ENCODE assay signal across 33 cellular contexts in the genomic region with DNA sequence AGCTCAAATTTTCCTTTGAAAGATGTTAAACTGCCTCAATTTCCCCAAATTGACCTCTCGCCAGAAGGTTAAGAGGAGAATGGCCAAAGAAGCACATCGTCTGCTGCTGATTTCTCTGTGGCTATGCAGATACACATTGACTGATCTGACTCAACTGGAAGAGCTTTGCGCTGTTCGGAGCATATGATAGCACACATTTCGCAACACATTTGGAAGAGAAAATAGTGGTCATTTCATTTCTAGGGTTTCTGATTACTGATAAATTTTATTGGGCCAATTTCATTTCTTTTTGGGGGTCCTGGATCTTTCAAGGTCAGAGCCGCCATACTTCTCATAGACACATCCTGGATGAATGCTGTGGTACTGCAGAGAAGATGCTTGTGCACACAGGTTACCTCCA.
DNase-seq lines count a peak whose midpoint lies in the region; ATAC-seq, FAIRE-seq and TF ChIP-seq lines count a peak whose summit lies in the region.
"Had no signal": no experiment of that assay in that cellular context is flagged by ENCODE, and none has a peak within 500 bp of the region (broad histone marks: within the 10 kb centered on the region; RNA-seq: fewer than 3 reads in every experiment).

No MANE protein-coding gene starts in this region.

- intact Hi-C loops in HepG2 (cut with micrococcal nuclease; ENCODE audit: unreplicated experiment): no loop called here
- intact Hi-C loops in right lobe of liver (cut with DNase I): no loop called here
- intact Hi-C loops in IMR-90 (cut with micrococcal nuclease): no loop called here

- H4K91ac ChIP-seq in H9 (ENCODE audit: insufficient read length, low read depth, low read length) (no peak overlapping the region), IMR-90 (ENCODE audit: insufficient read depth, low read depth, low read length) (no peak overlapping the region)

- CTCF ChIA-PET in HepG2 (lab: Yijun Ruan, JAX; ENCODE audit: low intra/inter-chr PET ratio, low total read pairs): no interaction called here
- CTCF ChIA-PET in IMR-90 (lab: Yijun Ruan, JAX): no interaction called here

- H3K79me2 ChIP-seq in HepG2 (ENCODE audit: insufficient read depth, low read length) (no peaks in the 10 kb centered on the region), H9 (ENCODE audit: insufficient read depth, low read length) (no peaks in the 10 kb centered on the region)

- TF ChIP-seq CTCF in HepG2 (CRISPR knock-in tag; IDR thresholded peaks at IDR 0.05) (no peak), right lobe of liver (IDR thresholded peaks at IDR 0.05) (no peak), H9 (conservative IDR thresholded peaks at IDR 0.05) (no peak), IMR-90 (conservative IDR thresholded peaks at IDR 0.05; ENCODE audit: low read depth, low read length) (no peak)

- H3K79me1 ChIP-seq in H9 (ENCODE audit: insufficient read depth, low read depth, low read length, poor library complexity, severe bottlenecking) (no peaks in the 10 kb centered on the region), IMR-90 (ENCODE audit: low read depth in 1 of 2, low read length in 2 of 2) (no peaks in the 10 kb centered on the region)

- DNase-seq in HepG2 (ENCODE audit: low spot score) (no peak), right lobe of liver (no peak), H9 (no peak), IMR-90 (no peak), AML-193 (lab: John Stamatoyannopoulos, UW) (no peak)
- no peak for DNase-seq in stimulated activated naive CD8-positive, alpha-beta T cell treated with anti-CD3 and anti-CD28 coated beads, Interleukin-15, amount 100 ng/mL, for 72 hours
- DNase-seq: 8988T; ACHN; BE2C; C1 segment of cervical spinal cord; Caco-2; Calu3; CD4-positive, alpha-beta memory T cell; CD4-positive, alpha-beta T cell; CD4-positive, CD25-positive, alpha-beta regulatory T cell; CD8-positive, alpha-beta memory T cell; CD8-positive, alpha-beta T cell; COR-L47; DMS 273 treated with DMSO at 0.1 percent for 48 hours; DMS153; DMS53; DMS79; DMS79 treated with DMSO at 0.1 percent for 48 hours; DND-41; EL had no signal

- POLR2A ChIA-PET in HepG2 (lab: Yijun Ruan, JAX) (no interaction called here), IMR-90 (lab: Charles Lee; ENCODE audit: unreplicated experiment) (no interaction called here)

- H4K20me1 ChIP-seq in HepG2 (ENCODE audit: insufficient read depth, low read length) (no peaks in the 10 kb centered on the region), H9 (ENCODE audit: control insufficient read depth, insufficient read depth, insufficient read length) (no peaks in the 10 kb centered on the region), IMR-90 (ENCODE audit: insufficient read depth, low read length) (no peaks in the 10 kb centered on the region)
- H4K20me1 ChIP-seq: BLaER1; BLaER1 treated with 17β-estradiol and CSF1 and Interleukin-3, amounts not matched to agents 10 nM and 100 nM had no signal

- dilution Hi-C loops in IMR-90 (cut with HindIII; ENCODE audit: low sequenced_read_pairs, unreplicated experiment): no loop called here

- H2AFZ ChIP-seq in HepG2 (ENCODE audit: low read length) (no peak overlapping the region), H9 (ENCODE audit: low read length) (no peak overlapping the region), IMR-90 (replicated peaks; ENCODE audit: low read length, poor library complexity) (no peak overlapping the region)

- no peak for ATAC-seq in HepG2
- no peak for ATAC-seq in right lobe of liver
- no peak for ATAC-seq in IMR-90 (ENCODE audit: low read depth)
- ATAC-seq in stimulated activated naive CD8-positive, alpha-beta T cell treated with anti-CD3 and anti-CD28 coated beads, Interleukin-15, amount 100 ng/mL, for 72 hours: no peak
- ATAC-seq: A549; CD8-positive, alpha-beta T cell had no signal

- H2BK15ac ChIP-seq in H9 (ENCODE audit: low read depth, low read length) (no peak overlapping the region), IMR-90 (ENCODE audit: low read depth, low read length) (no peak overlapping the region)

- no peak overlapping the region for H2BK12ac ChIP-seq in H9 (ENCODE audit: insufficient read length, low read depth, low read length)

- TF ChIP-seq EP300 in HepG2 (IDR thresholded peaks at IDR 0.05; ENCODE audit: low read depth in 2 of 2, low read length in 2 of 2): no peak
- TF ChIP-seq EP300 in HepG2 (CRISPR knock-in tag; IDR thresholded peaks at IDR 0.05; ENCODE audit: borderline replicate concordance): no peak

- H3K27ac ChIP-seq in HepG2 (ENCODE audit: extremely low read length, insufficient read depth, low read length) (no peak overlapping the region), right lobe of liver (no peak overlapping the region), H9 (ENCODE audit: insufficient read length, low read depth, low read length) (no peak overlapping the region), IMR-90 (ENCODE audit: insufficient read depth, low read length) (no peak overlapping the region)
- H3K27ac ChIP-seq: 22Rv1; A549; BLaER1; BLaER1 treated with 17β-estradiol and CSF1 and Interleukin-3, amounts not matched to agents 10 nM and 100 nM; C4-2B had no signal

- no peak for FAIRE-seq in HepG2 (lab: Jason Lieb, UNC)
- FAIRE-seq: A204.1, A549 had no signal

- H2BK5ac ChIP-seq in H9 (ENCODE audit: insufficient read length, low read length) (no peak overlapping the region), IMR-90 (ENCODE audit: low read depth, low read length, poor library complexity, severe bottlenecking) (no peak overlapping the region)

- no peak for TF ChIP-seq POLR2A in HepG2 (IDR thresholded peaks at IDR 0.05; ENCODE audit: insufficient read depth in 1 of 2, low read depth in 2 of 2, low read length in 2 of 2)
- no peak for TF ChIP-seq POLR2A in right lobe of liver (IDR thresholded peaks at IDR 0.05)
- no peak for TF ChIP-seq POLR2A in IMR-90 (IDR thresholded peaks at IDR 0.05; ENCODE audit: low read depth, low read length)

- no peak overlapping the region for H3K18ac ChIP-seq in H9 (ENCODE audit: insufficient read length, low read depth, low read length)
- no peak overlapping the region for H3K18ac ChIP-seq in IMR-90 (ENCODE audit: low read depth, low read length)

- H2BK120ac ChIP-seq in H9 (ENCODE audit: low read depth, low read length, poor library complexity, severe bottlenecking) (no peak overlapping the region), IMR-90 (ENCODE audit: low read depth, low read length) (no peak overlapping the region)

- BruUV-seq in HepG2 (replicated peaks; lab: Mats Ljungman, UMichigan) (no TSS peak), IMR-90 (replicated peaks; lab: Mats Ljungman, UMichigan) (no TSS peak)

- H3K4me1 ChIP-seq in HepG2 (ENCODE audit: insufficient read depth, low read length): no peaks in the 10 kb centered on the region
- H3K4me1 ChIP-seq in right lobe of liver: no peaks in the 10 kb centered on the region
- peaks cover 8% of the 10 kb centered on the region; the same call in 1 of the 2 replicates for H3K4me1 ChIP-seq in H9 (ENCODE audit: insufficient read depth, low read length)
- H3K4me1 ChIP-seq in IMR-90 (ENCODE audit: control insufficient read depth, insufficient read depth, low read length): no peaks in the 10 kb centered on the region
- H3K4me1 ChIP-seq: A549, BE2C, Caco-2 had no signal

- H3K23me2 ChIP-seq in H9 (ENCODE audit: insufficient read length, low read depth, low read length, poor library complexity, severe bottlenecking): no peaks in the 10 kb centered on the region

- no peak overlapping the region for H3K4me3 Mint-ChIP-seq in H9
- H3K4me3 Mint-ChIP-seq in stimulated activated naive CD8-positive, alpha-beta T cell treated with anti-CD3 and anti-CD28 coated beads, Interleukin-15, amount 100 ng/mL, for 72 hours: no peak overlapping the region
- H3K4me3 Mint-ChIP-seq: B cell; CD14-positive monocyte; CD4-positive, alpha-beta memory T cell; CD4-positive, alpha-beta T cell; CD4-positive, CD25-positive, alpha-beta regulatory T cell; CD8-positive, alpha-beta memory T cell; CD8-positive, alpha-beta T cell had no signal

- 50% methylated on average over 6 of the region's 6 CpGs for WGBS in HepG2 (ENCODE audit: low lambda C conversion rate)
- 73% methylated on average over 6 of the region's 6 CpGs for whole genome bisulfite sequencing in right lobe of liver (ENCODE audit: insufficient coverage, low coverage, low lambda C conversion rate, missing lambda C conversion rate)
- no CpG with 5 or more reads among the region's 6 CpGs for WGBS in H9 (ENCODE audit: extremely low coverage, insufficient read length, low lambda C conversion rate)
- no CpG with 5 or more reads among the region's 6 CpGs for WGBS in IMR-90 (ENCODE audit: extremely low coverage in 2 of 2, insufficient read length in 1 of 2), 2 experiments

- no peak overlapping the region for H3K27ac Mint-ChIP-seq in H9
- H3K27ac Mint-ChIP-seq in stimulated activated naive CD8-positive, alpha-beta T cell treated with anti-CD3 and anti-CD28 coated beads, Interleukin-15, amount 100 ng/mL, for 72 hours: no peak overlapping the region
- H3K27ac Mint-ChIP-seq: B cell; CD14-positive monocyte; CD4-positive, alpha-beta memory T cell; CD4-positive, alpha-beta T cell; CD4-positive, CD25-positive, alpha-beta regulatory T cell; CD8-positive, alpha-beta memory T cell; CD8-positive, alpha-beta T cell had no signal

- peaks cover 16 to 25% of the 10 kb centered on the region in 2 experiments for H3K4me1 Mint-ChIP-seq in H9
- H3K4me1 Mint-ChIP-seq in stimulated activated naive CD8-positive, alpha-beta T cell treated with anti-CD3 and anti-CD28 coated beads, Interleukin-15, amount 100 ng/mL, for 72 hours: no peaks in the 10 kb centered on the region
- H3K4me1 Mint-ChIP-seq: B cell; CD14-positive monocyte; CD4-positive, alpha-beta memory T cell; CD4-positive, CD25-positive, alpha-beta regulatory T cell; CD8-positive, alpha-beta memory T cell had no signal

- H3K4me3 ChIP-seq in HepG2 (replicated peaks in 1 of 3; ENCODE audit: insufficient read depth in 1 of 3, low read depth in 2 of 3, low read length in 3 of 3) (no peak overlapping the region), right lobe of liver (no peak overlapping the region), IMR-90 (ENCODE audit: insufficient read depth, low read depth, low read length) (no peak overlapping the region)
- H3K4me3 ChIP-seq: A549; BLaER1; BLaER1 treated with 17β-estradiol and CSF1 and Interleukin-3, amounts not matched to agents 10 nM and 100 nM had no signal

- H3K9me3 ChIP-seq in HepG2 (ENCODE audit: low read length): no peaks in the 10 kb centered on the region
- H3K9me3 ChIP-seq in right lobe of liver: no peaks in the 10 kb centered on the region
- H3K9me3 ChIP-seq in H9 (ENCODE audit: control insufficient read depth, low read depth, low read length): no peaks in the 10 kb centered on the region
- no peaks in the 10 kb centered on the region for H3K9me3 ChIP-seq in IMR-90 (ENCODE audit: control insufficient read depth, insufficient read depth, low read length)
- H3K9me3 ChIP-seq: A549; BE2C; BLaER1; BLaER1 treated with 17β-estradiol and CSF1 and Interleukin-3, amounts not matched to agents 10 nM and 100 nM; Caco-2 had no signal

- H3T11ph ChIP-seq in H9 (ENCODE audit: low read length): no peak overlapping the region

- H4K5ac ChIP-seq in H9 (ENCODE audit: insufficient read length, low read depth, low read length) (no peak overlapping the region), IMR-90 (ENCODE audit: low read depth, low read length) (no peak overlapping the region)

- H3K23ac ChIP-seq in H9 (ENCODE audit: insufficient read length, low read depth, low read length): peak overlapping the region; percentile 60
- H3K23ac ChIP-seq in IMR-90 (ENCODE audit: low read depth, low read length): no peak overlapping the region

- H2BK20ac ChIP-seq in H9 (ENCODE audit: low read depth, low read length, poor library complexity, severe bottlenecking): no peak overlapping the region
- no peak overlapping the region for H2BK20ac ChIP-seq in IMR-90 (ENCODE audit: low read depth, low read length)

- no peak overlapping the region for H3K4me2 ChIP-seq in HepG2 (ENCODE audit: low read depth, low read length)
- no peak overlapping the region for H3K4me2 ChIP-seq in H9 (ENCODE audit: insufficient read depth, insufficient read length, low read length)
- H3K4me2 ChIP-seq in IMR-90 (ENCODE audit: low read depth, low read length): no peak overlapping the region
- H3K4me2 ChIP-seq: A549, BLaER1 had no signal

- H3K56ac ChIP-seq in H9 (ENCODE audit: insufficient read length, low read depth, low read length) (no peak overlapping the region), IMR-90 (ENCODE audit: extremely low read depth, insufficient read depth, low read length) (no peak overlapping the region)

- H3K36me3 Mint-ChIP-seq in H9 (ENCODE audit: insufficient read depth in 1 of 3, low read depth in 3 of 3): no peaks in the 10 kb centered on the region
- H3K36me3 Mint-ChIP-seq: CD14-positive monocyte; CD4-positive, alpha-beta memory T cell; CD4-positive, CD25-positive, alpha-beta regulatory T cell; CD8-positive, alpha-beta memory T cell; CD8-positive, alpha-beta T cell had no signal

- H2AK5ac ChIP-seq in H9 (ENCODE audit: insufficient read length, low read length): no peak overlapping the region
- no peak overlapping the region for H2AK5ac ChIP-seq in IMR-90 (ENCODE audit: low read depth, low read length)

- H2AK9ac ChIP-seq in IMR-90 (replicated peaks; ENCODE audit: low read depth, low read length, poor library complexity): no peak overlapping the region

- H3K4ac ChIP-seq in H9 (ENCODE audit: low read depth, low read length): no peak overlapping the region
- H3K4ac ChIP-seq in IMR-90 (ENCODE audit: low read depth, low read length): no peak overlapping the region

- no peaks in the 10 kb centered on the region for H3K9me3 Mint-ChIP-seq in H9
- peaks cover 0 to 10% of the 10 kb centered on the region in 2 donors for H3K9me3 Mint-ChIP-seq in stimulated activated naive CD8-positive, alpha-beta T cell treated with anti-CD3 and anti-CD28 coated beads, Interleukin-15, amount 100 ng/mL, for 72 hours
- H3K9me3 Mint-ChIP-seq: CD4-positive, alpha-beta T cell; CD8-positive, alpha-beta T cell had no signal

- no peak for TF ChIP-seq RAD21 in HepG2 (CRISPR knock-in tag; IDR thresholded peaks at IDR 0.05)
- TF ChIP-seq RAD21 in IMR-90 (IDR thresholded peaks at IDR 0.05; ENCODE audit: low read length): no peak

- H4K8ac ChIP-seq in H9 (replicated peaks; ENCODE audit: insufficient read length, low read depth, low read length): no peak overlapping the region
- no peak overlapping the region for H4K8ac ChIP-seq in IMR-90 (ENCODE audit: low read depth in 2 of 2, low read length in 2 of 2)

- no peaks in the 10 kb centered on the region for H3K9me1 ChIP-seq in IMR-90 (ENCODE audit: insufficient read depth, low read length)

- no peaks in the 10 kb centered on the region; the same call in 1 of the 2 replicates for H3K27me3 Mint-ChIP-seq in H9 (ENCODE audit: low read depth)
- peaks cover 42% of the 10 kb centered on the region for H3K27me3 Mint-ChIP-seq in stimulated activated naive CD8-positive, alpha-beta T cell treated with anti-CD3 and anti-CD28 coated beads, Interleukin-15, amount 100 ng/mL, for 72 hours

- no peak overlapping the region for H3K14ac ChIP-seq in H9 (ENCODE audit: insufficient read depth, low read length)
- no peak overlapping the region for H3K14ac ChIP-seq in IMR-90 (replicated peaks; ENCODE audit: low read depth, low read length)

- H3K9ac ChIP-seq in HepG2 (ENCODE audit: insufficient read depth, low read depth, low read length) (no peak overlapping the region), H9 (ENCODE audit: extremely low read depth, insufficient read length, low read length) (no peak overlapping the region), IMR-90 (ENCODE audit: low read depth, low read length) (no peak overlapping the region)
- H3K9ac ChIP-seq: BLaER1; BLaER1 treated with 17β-estradiol and CSF1 and Interleukin-3, amounts not matched to agents 10 nM and 100 nM had no signal

- no peaks in the 10 kb centered on the region for H3K36me3 ChIP-seq in HepG2 (replicated peaks in 1 of 2; ENCODE audit: control insufficient read depth in 1 of 2, insufficient read depth in 2 of 2, low read length in 2 of 2)
- H3K36me3 ChIP-seq in right lobe of liver: no peaks in the 10 kb centered on the region
- H3K36me3 ChIP-seq in IMR-90 (ENCODE audit: control insufficient read depth, insufficient read depth, low read length): no peaks in the 10 kb centered on the region
- H3K36me3 ChIP-seq: BE2C; BLaER1; BLaER1 treated with 17β-estradiol and CSF1 and Interleukin-3, amounts not matched to agents 10 nM and 100 nM had no signal

- H3K27me3 ChIP-seq in HepG2 (ENCODE audit: control insufficient read depth in 1 of 2, insufficient read depth in 2 of 2, low read length in 2 of 2) (peaks cover 0 to 18% of the 10 kb centered on the region in 2 experiments; a peak in 1 of 5 replicates), right lobe of liver (no peaks in the 10 kb centered on the region), H9 (ENCODE audit: insufficient read depth, low read length) (no peaks in the 10 kb centered on the region), IMR-90 (ENCODE audit: control insufficient read depth, insufficient read depth, low read length) (no peaks in the 10 kb centered on the region)
- H3K27me3 ChIP-seq: BE2C; BLaER1; BLaER1 treated with 17β-estradiol and CSF1 and Interleukin-3, amounts not matched to agents 10 nM and 100 nM had no signal

- in situ Hi-C loops in HepG2 (cut with HindIII; ENCODE audit: extremely low pct_ligation_motif_present, low pct_unique_long_range_greater_than_20kb): no loop called here
- in situ Hi-C loops in IMR-90 (cut with MboI; ENCODE audit: low sequenced_read_pairs): no loop called here
